3 cellular contexts compared by ENCODE assay signal in the genomic region with DNA sequence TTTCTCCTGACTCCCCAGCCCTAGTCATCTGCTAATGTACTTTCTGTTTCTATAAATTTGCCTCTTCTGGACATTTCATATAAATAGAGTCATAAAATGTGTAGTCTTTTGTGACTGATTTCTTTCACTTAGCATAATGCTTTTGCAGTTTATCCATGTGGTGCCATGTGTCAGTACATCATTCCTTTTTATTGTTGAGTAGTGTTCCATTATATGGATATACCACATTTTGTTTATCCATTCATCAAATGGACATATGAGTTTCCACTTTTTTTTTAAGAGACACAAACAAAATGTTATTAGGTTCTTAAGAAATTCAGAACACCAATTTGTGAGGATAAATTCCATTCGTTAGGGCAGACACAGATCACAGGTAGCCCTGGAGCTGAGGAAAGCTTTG.
"Had no signal": no experiment of that assay in that cellular context is flagged by ENCODE, and none has a peak within 500 bp of the region (broad histone marks: within the 10 kb centered on the region; RNA-seq: fewer than 3 reads in every experiment).

No MANE protein-coding gene starts in this region.

- DNase-seq: GDM1, GF-D8 had no signal

- ATAC-seq: GM12878 had no signal

- H3K4me3 ChIP-seq: GM12878 had no signal
